ENCODE assay signal across 8 cellular contexts in genomic region chr18:24488824-24489493, GRCh38. TPM values are rescaled to one million over a fixed set of nuclear protein-coding genes. Genes with fewer than 3 reads are reported as not detected.
A peak's percentile ranks its signal among the peaks of the same experiment; 100 is the strongest.
DNase-seq lines count a peak whose midpoint lies in the region; ATAC-seq and TF ChIP-seq lines count a peak whose summit lies in the region.

No MANE protein-coding gene starts in this region.

- H3K4me3 Mint-ChIP-seq in natural killer cell: no peak overlapping the region
- no peak overlapping the region for H3K4me3 Mint-ChIP-seq in natural killer cell treated with Interleukin-12 subunit alpha and Interleukin-12 subunit beta and Interleukin-15 and Interleukin-18, amount 100 ng/mL, for 72 hours
- H3K4me3 Mint-ChIP-seq in activated T-helper 17 cell treated with anti-CD3 and anti-CD28 coated beads, Interleukin-2, amount 50 U/mL, for 72 hours: peak overlapping the region; percentile 28
- peak overlapping the region in 1 of 2 donors; percentile 33 for H3K4me3 Mint-ChIP-seq in stimulated activated naive B cell treated with anti-CD40 and anti-IgM and Interleukin-4, amounts not matched to agents 10 μg/mL and 1 μg/mL and 100 μg/mL, for 72 hours

- H3K36me3 Mint-ChIP-seq in natural killer cell: no peaks in the 10 kb centered on the region
- no peaks in the 10 kb centered on the region for H3K36me3 Mint-ChIP-seq in natural killer cell treated with Interleukin-12 subunit alpha and Interleukin-12 subunit beta and Interleukin-15 and Interleukin-18, amount 100 ng/mL, for 72 hours
- H3K36me3 Mint-ChIP-seq in activated T-helper 17 cell treated with anti-CD3 and anti-CD28 coated beads, Interleukin-2, amount 50 U/mL, for 72 hours (ENCODE audit: low read depth): peaks cover 8% of the 10 kb centered on the region
- no peaks in the 10 kb centered on the region for H3K36me3 Mint-ChIP-seq in stimulated activated naive B cell treated with anti-CD40 and anti-IgM and Interleukin-4, amounts not matched to agents 10 μg/mL and 1 μg/mL and 100 μg/mL, for 72 hours

- H3K4me1 Mint-ChIP-seq in natural killer cell: peaks cover 28 to 35% of the 10 kb centered on the region in 2 donors
- peaks cover 20 to 37% of the 10 kb centered on the region in 2 donors for H3K4me1 Mint-ChIP-seq in natural killer cell treated with Interleukin-12 subunit alpha and Interleukin-12 subunit beta and Interleukin-15 and Interleukin-18, amount 100 ng/mL, for 72 hours (ENCODE audit: low read depth in 2 of 2)
- H3K4me1 Mint-ChIP-seq in activated T-helper 17 cell treated with anti-CD3 and anti-CD28 coated beads, Interleukin-2, amount 50 U/mL, for 72 hours: peaks cover 22% of the 10 kb centered on the region
- H3K4me1 Mint-ChIP-seq in stimulated activated naive B cell treated with anti-CD40 and anti-IgM and Interleukin-4, amounts not matched to agents 10 μg/mL and 1 μg/mL and 100 μg/mL, for 72 hours: peaks cover 17 to 33% of the 10 kb centered on the region in 2 donors

- H3K27me3 Mint-ChIP-seq in natural killer cell (ENCODE audit: low read depth in 2 of 2): peaks cover 11 to 27% of the 10 kb centered on the region in 2 donors
- H3K27me3 Mint-ChIP-seq in natural killer cell treated with Interleukin-12 subunit alpha and Interleukin-12 subunit beta and Interleukin-15 and Interleukin-18, amount 100 ng/mL, for 72 hours: peaks cover 15 to 28% of the 10 kb centered on the region in 2 donors
- H3K27me3 Mint-ChIP-seq in activated T-helper 17 cell treated with anti-CD3 and anti-CD28 coated beads, Interleukin-2, amount 50 U/mL, for 72 hours: peaks cover 9% of the 10 kb centered on the region
- peaks cover 0 to 5% of the 10 kb centered on the region in 2 donors for H3K27me3 Mint-ChIP-seq in stimulated activated naive B cell treated with anti-CD40 and anti-IgM and Interleukin-4, amounts not matched to agents 10 μg/mL and 1 μg/mL and 100 μg/mL, for 72 hours

- intact Hi-C loops in natural killer cell (cut with micrococcal nuclease) (loop anchor here (10.0 kb wide), 1 partner anchor 124 kb away; no protein-coding TSS in a partner anchor), left ventricle myocardium superior (cut with micrococcal nuclease) (loop anchor here (5.0 to 10.0 kb wide), 3 partner anchors 54 to 236 kb away; no protein-coding TSS in a partner anchor)

- no peaks in the 10 kb centered on the region for H3K9me3 Mint-ChIP-seq in natural killer cell
- H3K9me3 Mint-ChIP-seq in natural killer cell treated with Interleukin-12 subunit alpha and Interleukin-12 subunit beta and Interleukin-15 and Interleukin-18, amount 100 ng/mL, for 72 hours: no peaks in the 10 kb centered on the region
- no peaks in the 10 kb centered on the region for H3K9me3 Mint-ChIP-seq in activated T-helper 17 cell treated with anti-CD3 and anti-CD28 coated beads, Interleukin-2, amount 50 U/mL, for 72 hours
- H3K9me3 Mint-ChIP-seq in stimulated activated naive B cell treated with anti-CD40 and anti-IgM and Interleukin-4, amounts not matched to agents 10 μg/mL and 1 μg/mL and 100 μg/mL, for 72 hours: peaks cover 0 to 2% of the 10 kb centered on the region in 2 donors

- ATAC-seq in natural killer cell: peak; percentile 37 to 51 (median 39)
- no peak for ATAC-seq in natural killer cell treated with Interleukin-12 subunit alpha and Interleukin-12 subunit beta and Interleukin-15 and Interleukin-18, amount 100 ng/mL, for 72 hours
- peak; percentile 22 for ATAC-seq in activated T-helper 17 cell treated with anti-CD3 and anti-CD28 coated beads, Interleukin-2, amount 50 U/mL, for 72 hours (replicated peaks)
- ATAC-seq in left ventricle myocardium superior: peak; percentile 56
- peak in 1 of 2 donors; percentile 18 for ATAC-seq in stimulated activated naive B cell treated with anti-CD40 and anti-IgM and Interleukin-4, amounts not matched to agents 10 μg/mL and 1 μg/mL and 100 μg/mL, for 72 hours (replicated peaks)
- ATAC-seq in HG03039 (IDR thresholded peaks at IDR 0.05; ENCODE audit: unreplicated experiment): no peak

- no peak overlapping the region for H3K27ac Mint-ChIP-seq in natural killer cell
- H3K27ac Mint-ChIP-seq in natural killer cell treated with Interleukin-12 subunit alpha and Interleukin-12 subunit beta and Interleukin-15 and Interleukin-18, amount 100 ng/mL, for 72 hours: peak overlapping the region in 1 of 2 donors; percentile 3
- H3K27ac Mint-ChIP-seq in activated T-helper 17 cell treated with anti-CD3 and anti-CD28 coated beads, Interleukin-2, amount 50 U/mL, for 72 hours: peak overlapping the region; percentile 3
- peak overlapping the region; percentile 10 for H3K27ac Mint-ChIP-seq in stimulated activated naive B cell treated with anti-CD40 and anti-IgM and Interleukin-4, amounts not matched to agents 10 μg/mL and 1 μg/mL and 100 μg/mL, for 72 hours

- peak; percentile 84 for TF ChIP-seq CTCF in natural killer cell (IDR thresholded peaks at IDR 0.05)

- DNase-seq in natural killer cell (no peak), NCI-H1694 (lab: John Stamatoyannopoulos, UW) (peak; percentile 15), left ventricle myocardium superior (no peak), NCI-H226 (no peak)
- DNase-seq in natural killer cell treated with Interleukin-12 subunit alpha and Interleukin-12 subunit beta and Interleukin-15 and Interleukin-18, amount 100 ng/mL, for 72 hours (ENCODE audit: low spot score): no peak
- DNase-seq in stimulated activated naive B cell treated with anti-CD40 and anti-IgM and Interleukin-4, amounts not matched to agents 10 μg/mL and 1 μg/mL and 100 μg/mL, for 72 hours: no peak

RNA-seq across cellular contexts. Expression of gene HRH4, which starts 28.5 kb away (rescaled TPM):
- 10 to 100 TPM in 1 of 3 donors, under 1 TPM in 1, not detected in 1; 0.23 to 13.9 TPM for total RNA-seq in natural killer cell
- under 1 TPM in 1 of 2 donors, not detected in 1; 0.53 TPM for total RNA-seq in natural killer cell treated with Interleukin-12 subunit alpha and Interleukin-12 subunit beta and Interleukin-15 and Interleukin-18, amount 100 ng/mL, for 72 hours
- total RNA-seq in activated T-helper 17 cell treated with anti-CD3 and anti-CD28 coated beads, Interleukin-2, amount 50 U/mL, for 72 hours: 1 to 10 TPM; 2.2 to 3.8 TPM
- 0.17 TPM for total RNA-seq in left ventricle myocardium superior

Comparison
In these comparisons a context has a peak if more than half of its experiments do, and no peak if none do; other contexts are left out.
1. ATAC-seq: peak in natural killer cell (3 of 3), activated T-helper 17 cell treated with anti-CD3 and anti-CD28 coated beads, Interleukin-2, amount 50 U/mL, for 72 hours (single experiment) and left ventricle myocardium superior (single experiment); none in natural killer cell treated with Interleukin-12 subunit alpha and Interleukin-12 subunit beta and Interleukin-15 and Interleukin-18, amount 100 ng/mL, for 72 hours (0 of 2) and HG03039 (single experiment).
2. H3K27ac Mint-ChIP-seq: peak in activated T-helper 17 cell treated with anti-CD3 and anti-CD28 coated beads, Interleukin-2, amount 50 U/mL, for 72 hours (single experiment) and stimulated activated naive B cell treated with anti-CD40 and anti-IgM and Interleukin-4, amounts not matched to agents 10 μg/mL and 1 μg/mL and 100 μg/mL, for 72 hours (single experiment); none in natural killer cell (0 of 2).